In the genomic region with DNA sequence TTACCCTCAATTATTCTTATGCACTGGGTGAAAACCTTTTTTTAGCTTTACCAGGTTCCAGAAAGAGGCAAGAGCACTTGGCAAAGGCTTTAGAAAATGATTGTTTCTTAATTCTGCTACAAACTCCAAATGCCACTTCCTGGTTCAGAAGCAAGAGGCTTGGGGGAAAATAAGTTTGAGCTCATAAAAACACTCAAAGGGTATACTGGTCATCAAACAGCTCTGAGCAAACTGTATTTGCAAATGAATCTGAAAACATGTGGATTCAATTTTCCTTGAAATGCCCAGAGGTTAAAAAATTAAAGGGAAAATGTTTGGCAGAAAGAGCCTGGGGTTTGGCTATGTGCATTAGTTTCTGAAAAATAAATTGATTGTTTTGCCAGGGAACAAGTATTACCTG, we compare ENCODE assay signal across 16 cellular contexts.
DNase-seq lines count a peak whose midpoint lies in the region; ATAC-seq lines count a peak whose summit lies in the region.
"Had no signal": no experiment of that assay in that cellular context is flagged by ENCODE, and none has a peak within 500 bp of the region (broad histone marks: within the 10 kb centered on the region; RNA-seq: fewer than 3 reads in every experiment).

No MANE protein-coding gene starts in this region.

- DNase-seq in EH (ENCODE audit: low read depth) (peak; percentile 58), SK-N-MC (ENCODE audit: low read depth, low spot score) (no peak), fibroblast of the conjunctiva (ENCODE audit: low read depth) (peak; percentile 72), stromal cell of bone marrow (ENCODE audit: low read depth) (peak; percentile 49)
- DNase-seq: activated naive CD8-positive, alpha-beta T cell treated with anti-CD3 and anti-CD28 coated beads, Interleukin-2, amount 50 U/mL, for 24 hours; CD4-positive, alpha-beta T cell; DMS79; effector CD8-positive, alpha-beta T cell; NCI-H1694; NCI-H2227 treated with DMSO at 0.1 percent for 48 hours; RPMI8226; T-cell had no signal

- no peaks in the 10 kb centered on the region for H3K9me3 ChIP-seq in SK-N-MC (ENCODE audit: low read depth, low read length)

- H3K9ac ChIP-seq in SK-N-MC (ENCODE audit: insufficient read length), result no peak overlapping the region
- H3K9ac ChIP-seq: parathyroid adenoma had no signal

- ATAC-seq in GM18858 (IDR thresholded peaks at IDR 0.05; ENCODE audit: unreplicated experiment) (no peak), HG03442 (IDR thresholded peaks at IDR 0.05; ENCODE audit: unreplicated experiment) (no peak), GM19351 (IDR thresholded peaks at IDR 0.05; ENCODE audit: unreplicated experiment) (no peak)
- ATAC-seq: activated naive CD8-positive, alpha-beta T cell treated with anti-CD3 and anti-CD28 coated beads, Interleukin-2, amount 50 U/mL, for 24 hours; T-cell had no signal

- H3K27ac ChIP-seq in SK-N-MC, result no peak overlapping the region; the same call in 1 of the 2 replicates

- peak overlapping the region; percentile 25; the same call in 1 of the 2 replicates for H3K4me3 ChIP-seq in SK-N-MC

- H3K36me3 ChIP-seq in SK-N-MC (ENCODE audit: insufficient read depth, low read length), result no peaks in the 10 kb centered on the region
